29 cellular contexts compared by ENCODE assay signal in genomic region chrX:9952313-9952712, GRCh38. TPM values are rescaled to one million over a fixed set of nuclear protein-coding genes. Genes with fewer than 3 reads are reported as not detected.
"Had no signal": no experiment of that assay in that cellular context is flagged by ENCODE, and none has a peak within 500 bp of the region (broad histone marks: within the 10 kb centered on the region; RNA-seq: fewer than 3 reads in every experiment).

No MANE protein-coding gene starts in this region.

- H3K36me3 Mint-ChIP-seq: natural killer cell treated with Interleukin-12 subunit alpha and Interleukin-12 subunit beta and Interleukin-15 and Interleukin-18, amount 100 ng/mL, for 72 hours; stimulated activated naive B cell treated with anti-CD40 and anti-IgM and Interleukin-4, amounts not matched to agents 10 μg/mL and 1 μg/mL and 100 μg/mL, for 72 hours had no signal

- H3K4me3 ChIP-seq: heart right ventricle, hepatocyte, left lung, lung, pancreas, prostate gland, sigmoid colon, smooth muscle cell, stomach, testis, thyroid gland, transverse colon, upper lobe of left lung, vagina had no signal

- DNase-seq: heart right ventricle; islet precursor cell; left lung; mesendoderm; naive thymus-derived CD4-positive, alpha-beta T cell; pancreas; posterior cingulate gyrus; retina; right cardiac atrium; sigmoid colon; stimulated activated CD4-positive, alpha-beta T cell treated with anti-CD3 and anti-CD28 coated beads, Interleukin-1b, Interleukin-23, amount 100 ng/mL, for 48 hours; stimulated activated CD4-positive, alpha-beta T cell treated with anti-CD3 and anti-CD28 coated beads, Interleukin-2, amount 100 ng/mL, for 48 hours; stimulated activated naive B cell treated with anti-CD40 and anti-IgM and Interleukin-4, amounts not matched to agents 10 μg/mL and 1 μg/mL and 100 μg/mL, for 72 hours; stimulated activated naive CD8-positive, alpha-beta T cell treated with anti-CD3 and anti-CD28 coated beads, Interleukin-15, Interleukin-2, amounts not matched to agents 100 U/mL and 50 U/mL, for 24 hours; stomach; testis; thyroid gland; transverse colon; upper lobe of left lung had no signal

- ATAC-seq: heart right ventricle; left lung; naive thymus-derived CD4-positive, alpha-beta T cell; natural killer cell treated with Interleukin-12 subunit alpha and Interleukin-12 subunit beta and Interleukin-15 and Interleukin-18, amount 100 ng/mL, for 72 hours; pancreas; right cardiac atrium; stimulated activated naive CD8-positive, alpha-beta T cell treated with anti-CD3 and anti-CD28 coated beads, Interleukin-15, Interleukin-2, amounts not matched to agents 100 U/mL and 50 U/mL, for 24 hours had no signal

- H3K4me3 Mint-ChIP-seq: mesothelial cell of epicardium; naive thymus-derived CD4-positive, alpha-beta T cell; natural killer cell treated with Interleukin-12 subunit alpha and Interleukin-12 subunit beta and Interleukin-15 and Interleukin-18, amount 100 ng/mL, for 72 hours; stimulated activated naive B cell treated with anti-CD40 and anti-IgM and Interleukin-4, amounts not matched to agents 10 μg/mL and 1 μg/mL and 100 μg/mL, for 72 hours had no signal

- H3K4me1 ChIP-seq: heart right ventricle, left lung, pancreas, prostate gland, sigmoid colon, stomach, testis, thyroid gland, transverse colon, upper lobe of left lung, vagina had no signal

- H3K27ac Mint-ChIP-seq: mesothelial cell of epicardium; naive thymus-derived CD4-positive, alpha-beta T cell; natural killer cell treated with Interleukin-12 subunit alpha and Interleukin-12 subunit beta and Interleukin-15 and Interleukin-18, amount 100 ng/mL, for 72 hours; stimulated activated naive B cell treated with anti-CD40 and anti-IgM and Interleukin-4, amounts not matched to agents 10 μg/mL and 1 μg/mL and 100 μg/mL, for 72 hours had no signal

- H3K9me3 Mint-ChIP-seq: natural killer cell treated with Interleukin-12 subunit alpha and Interleukin-12 subunit beta and Interleukin-15 and Interleukin-18, amount 100 ng/mL, for 72 hours had no signal

- H3K27me3 ChIP-seq: hepatocyte, left lung, pancreas, sigmoid colon, stomach, testis, thyroid gland, transverse colon, upper lobe of left lung, vagina had no signal

- H3K36me3 ChIP-seq: heart right ventricle, left lung, pancreas, prostate gland, sigmoid colon, thyroid gland, transverse colon, vagina had no signal

- H3K27ac ChIP-seq: heart right ventricle, hepatocyte, left lung, pancreas, prostate gland, sigmoid colon, stomach, testis, thyroid gland, transverse colon, upper lobe of left lung, vagina had no signal

- H3K4me1 Mint-ChIP-seq: mesothelial cell of epicardium; naive thymus-derived CD4-positive, alpha-beta T cell; stimulated activated naive B cell treated with anti-CD40 and anti-IgM and Interleukin-4, amounts not matched to agents 10 μg/mL and 1 μg/mL and 100 μg/mL, for 72 hours had no signal

- H3K9me3 ChIP-seq: left lung, pancreas, prostate gland, testis, thyroid gland, transverse colon, vagina had no signal

RNA-seq across cellular contexts. Expression of gene CLDN34, which starts 14.8 kb away (rescaled TPM):
- total RNA-seq: heart right ventricle; hepatocyte; kidney epithelial cell; mononuclear cell; myocyte; naive thymus-derived CD4-positive, alpha-beta T cell; natural killer cell treated with Interleukin-12 subunit alpha and Interleukin-12 subunit beta and Interleukin-15 and Interleukin-18, amount 100 ng/mL, for 72 hours; vagina had no signal
